1 cellular context compared by ENCODE assay signal in the genomic region with DNA sequence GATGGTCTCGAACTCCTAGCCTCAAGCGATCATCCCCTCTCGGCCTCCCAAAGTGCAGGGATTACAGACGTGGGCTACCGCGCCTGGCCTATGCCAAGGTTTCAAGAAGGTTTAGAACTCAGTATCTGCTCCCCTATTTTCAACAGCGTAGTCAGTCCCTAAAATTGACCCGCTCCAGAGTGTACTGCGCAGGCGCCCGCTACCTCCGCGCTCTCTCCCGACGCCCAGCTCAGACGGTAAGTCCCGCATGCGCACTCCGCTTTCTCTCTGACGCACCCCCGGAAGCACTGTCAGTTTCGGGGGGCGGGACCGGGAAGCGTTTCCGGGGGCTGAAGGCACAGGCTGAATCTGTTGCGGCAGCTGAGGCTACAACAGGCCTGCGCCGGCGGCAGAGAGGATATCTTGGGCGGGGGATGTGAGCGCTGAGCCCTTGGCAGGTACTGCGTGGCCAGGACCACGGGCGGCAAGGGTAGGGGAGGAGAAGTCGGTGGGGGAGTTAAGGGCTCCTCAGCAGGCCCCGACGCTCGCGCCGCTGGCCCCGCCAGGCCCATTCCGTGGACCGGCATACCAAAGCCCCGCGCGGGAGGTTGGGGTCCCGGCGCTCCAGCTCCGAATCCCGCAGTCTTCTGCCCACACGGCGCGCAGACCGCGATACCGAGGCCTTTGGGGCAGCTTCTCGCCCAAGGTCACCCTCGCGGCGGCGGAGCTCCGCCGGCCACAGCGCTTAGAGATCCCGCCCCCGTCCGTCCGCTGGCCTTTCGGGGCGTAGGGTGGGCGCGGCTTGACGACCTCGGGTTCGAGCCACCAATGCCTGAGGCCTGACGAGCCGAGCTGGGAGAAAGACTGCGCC.
A peak's percentile ranks its signal among the peaks of the same experiment; 100 is the strongest.
TF ChIP-seq lines count a peak whose summit lies in the region.

A gene with protein sequence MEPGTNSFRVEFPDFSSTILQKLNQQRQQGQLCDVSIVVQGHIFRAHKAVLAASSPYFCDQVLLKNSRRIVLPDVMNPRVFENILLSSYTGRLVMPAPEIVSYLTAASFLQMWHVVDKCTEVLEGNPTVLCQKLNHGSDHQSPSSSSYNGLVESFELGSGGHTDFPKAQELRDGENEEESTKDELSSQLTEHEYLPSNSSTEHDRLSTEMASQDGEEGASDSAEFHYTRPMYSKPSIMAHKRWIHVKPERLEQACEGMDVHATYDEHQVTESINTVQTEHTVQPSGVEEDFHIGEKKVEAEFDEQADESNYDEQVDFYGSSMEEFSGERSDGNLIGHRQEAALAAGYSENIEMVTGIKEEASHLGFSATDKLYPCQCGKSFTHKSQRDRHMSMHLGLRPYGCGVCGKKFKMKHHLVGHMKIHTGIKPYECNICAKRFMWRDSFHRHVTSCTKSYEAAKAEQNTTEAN (plus strand): TSS at position 345 of the 850 bp plus-strand sequence. CDS start 27,470 bp downstream, outside the sequence.

TF ChIP-seq in SK-N-SH, 30 proteins besides CTCF, POLR2A, EP300 and RAD21 (continued from another document):
- TF ChIP-seq RXRA (IDR thresholded peaks at IDR 0.05; ENCODE audit: borderline replicate concordance, low read depth) (no peak), SIN3A (IDR thresholded peaks at IDR 0.05; ENCODE audit: borderline replicate concordance, low read depth, low read length) (peak; percentile 52; the same call in 1 of the 2 replicates), FOSL2 (IDR thresholded peaks at IDR 0.05; ENCODE audit: borderline replicate concordance, low read depth) (no peak), POLR2AphosphoS5 (IDR thresholded peaks at IDR 0.05; ENCODE audit: low read depth, low read length) (peak; percentile 96), TAF1 (IDR thresholded peaks at IDR 0.05; ENCODE audit: borderline replicate concordance, low read depth, low read length) (peak; percentile 85), TEAD4 (IDR thresholded peaks at IDR 0.05; ENCODE audit: borderline replicate concordance, insufficient read depth) (no peak), YY1 (IDR thresholded peaks at IDR 0.05; ENCODE audit: low read depth) (peak; percentile 30; the same call in 1 of the 2 replicates), RCOR1 (IDR thresholded peaks at IDR 0.05; ENCODE audit: low read length) (no peak), NRF1 (IDR thresholded peaks at IDR 0.05; ENCODE audit: low read depth, low read length) (peak; percentile 93), MEF2A (IDR thresholded peaks at IDR 0.05; ENCODE audit: borderline replicate concordance, low read depth) (no peak), FOXM1 (IDR thresholded peaks at IDR 0.05; ENCODE audit: low read depth) (no peak), CHD2 (IDR thresholded peaks at IDR 0.05; ENCODE audit: low read length, partially characterized antibody) (peak; percentile 83), ELF1 (IDR thresholded peaks at IDR 0.05) (peak; percentile 47; the same call in 1 of the 2 replicates), SMC3 (IDR thresholded peaks at IDR 0.05; ENCODE audit: low read depth, low read length) (no peak), GABPA (IDR thresholded peaks at IDR 0.05; ENCODE audit: low read depth) (peak; percentile 98), FOXJ3 (CRISPR knock-in tag; IDR thresholded peaks at IDR 0.05) (no peak), GATA2 (CRISPR knock-in tag; IDR thresholded peaks at IDR 0.05) (no peak), MXI1 (IDR thresholded peaks at IDR 0.05; ENCODE audit: low read depth, low read length) (peak; percentile 67; the same call in 1 of the 2 replicates), RFX5 (IDR thresholded peaks at IDR 0.05; ENCODE audit: low read length) (no peak), JUND (IDR thresholded peaks at IDR 0.05) (no peak)
- TF ChIP-seq, protein P1, sequence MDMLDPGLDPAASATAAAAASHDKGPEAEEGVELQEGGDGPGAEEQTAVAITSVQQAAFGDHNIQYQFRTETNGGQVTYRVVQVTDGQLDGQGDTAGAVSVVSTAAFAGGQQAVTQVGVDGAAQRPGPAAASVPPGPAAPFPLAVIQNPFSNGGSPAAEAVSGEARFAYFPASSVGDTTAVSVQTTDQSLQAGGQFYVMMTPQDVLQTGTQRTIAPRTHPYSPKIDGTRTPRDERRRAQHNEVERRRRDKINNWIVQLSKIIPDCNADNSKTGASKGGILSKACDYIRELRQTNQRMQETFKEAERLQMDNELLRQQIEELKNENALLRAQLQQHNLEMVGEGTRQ (IDR thresholded peaks at IDR 0.05; ENCODE audit: borderline replicate concordance, low read depth, low read length) = no peak
- TF ChIP-seq, protein P2, sequence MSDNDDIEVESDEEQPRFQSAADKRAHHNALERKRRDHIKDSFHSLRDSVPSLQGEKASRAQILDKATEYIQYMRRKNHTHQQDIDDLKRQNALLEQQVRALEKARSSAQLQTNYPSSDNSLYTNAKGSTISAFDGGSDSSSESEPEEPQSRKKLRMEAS (IDR thresholded peaks at IDR 0.05; ENCODE audit: low read depth) = peak; percentile 88; the same call in 1 of the 2 replicates
- TF ChIP-seq, protein P3, sequence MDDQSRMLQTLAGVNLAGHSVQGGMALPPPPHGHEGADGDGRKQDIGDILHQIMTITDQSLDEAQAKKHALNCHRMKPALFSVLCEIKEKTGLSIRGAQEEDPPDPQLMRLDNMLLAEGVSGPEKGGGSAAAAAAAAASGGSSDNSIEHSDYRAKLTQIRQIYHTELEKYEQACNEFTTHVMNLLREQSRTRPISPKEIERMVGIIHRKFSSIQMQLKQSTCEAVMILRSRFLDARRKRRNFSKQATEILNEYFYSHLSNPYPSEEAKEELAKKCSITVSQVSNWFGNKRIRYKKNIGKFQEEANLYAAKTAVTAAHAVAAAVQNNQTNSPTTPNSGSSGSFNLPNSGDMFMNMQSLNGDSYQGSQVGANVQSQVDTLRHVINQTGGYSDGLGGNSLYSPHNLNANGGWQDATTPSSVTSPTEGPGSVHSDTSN (IDR thresholded peaks at IDR 0.05) = no peak
- TF ChIP-seq, protein P4, sequence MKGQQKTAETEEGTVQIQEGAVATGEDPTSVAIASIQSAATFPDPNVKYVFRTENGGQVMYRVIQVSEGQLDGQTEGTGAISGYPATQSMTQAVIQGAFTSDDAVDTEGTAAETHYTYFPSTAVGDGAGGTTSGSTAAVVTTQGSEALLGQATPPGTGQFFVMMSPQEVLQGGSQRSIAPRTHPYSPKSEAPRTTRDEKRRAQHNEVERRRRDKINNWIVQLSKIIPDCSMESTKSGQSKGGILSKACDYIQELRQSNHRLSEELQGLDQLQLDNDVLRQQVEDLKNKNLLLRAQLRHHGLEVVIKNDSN (IDR thresholded peaks at IDR 0.05; ENCODE audit: borderline replicate concordance, low read depth) = no peak
- TF ChIP-seq, protein P5, sequence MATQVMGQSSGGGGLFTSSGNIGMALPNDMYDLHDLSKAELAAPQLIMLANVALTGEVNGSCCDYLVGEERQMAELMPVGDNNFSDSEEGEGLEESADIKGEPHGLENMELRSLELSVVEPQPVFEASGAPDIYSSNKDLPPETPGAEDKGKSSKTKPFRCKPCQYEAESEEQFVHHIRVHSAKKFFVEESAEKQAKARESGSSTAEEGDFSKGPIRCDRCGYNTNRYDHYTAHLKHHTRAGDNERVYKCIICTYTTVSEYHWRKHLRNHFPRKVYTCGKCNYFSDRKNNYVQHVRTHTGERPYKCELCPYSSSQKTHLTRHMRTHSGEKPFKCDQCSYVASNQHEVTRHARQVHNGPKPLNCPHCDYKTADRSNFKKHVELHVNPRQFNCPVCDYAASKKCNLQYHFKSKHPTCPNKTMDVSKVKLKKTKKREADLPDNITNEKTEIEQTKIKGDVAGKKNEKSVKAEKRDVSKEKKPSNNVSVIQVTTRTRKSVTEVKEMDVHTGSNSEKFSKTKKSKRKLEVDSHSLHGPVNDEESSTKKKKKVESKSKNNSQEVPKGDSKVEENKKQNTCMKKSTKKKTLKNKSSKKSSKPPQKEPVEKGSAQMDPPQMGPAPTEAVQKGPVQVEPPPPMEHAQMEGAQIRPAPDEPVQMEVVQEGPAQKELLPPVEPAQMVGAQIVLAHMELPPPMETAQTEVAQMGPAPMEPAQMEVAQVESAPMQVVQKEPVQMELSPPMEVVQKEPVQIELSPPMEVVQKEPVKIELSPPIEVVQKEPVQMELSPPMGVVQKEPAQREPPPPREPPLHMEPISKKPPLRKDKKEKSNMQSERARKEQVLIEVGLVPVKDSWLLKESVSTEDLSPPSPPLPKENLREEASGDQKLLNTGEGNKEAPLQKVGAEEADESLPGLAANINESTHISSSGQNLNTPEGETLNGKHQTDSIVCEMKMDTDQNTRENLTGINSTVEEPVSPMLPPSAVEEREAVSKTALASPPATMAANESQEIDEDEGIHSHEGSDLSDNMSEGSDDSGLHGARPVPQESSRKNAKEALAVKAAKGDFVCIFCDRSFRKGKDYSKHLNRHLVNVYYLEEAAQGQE (IDR thresholded peaks at IDR 0.05; ENCODE audit: low read depth, low read length) = 0 out of 2 replicates have a peak, but pooled peaks have one; percentile 14
- TF ChIP-seq, protein P6, sequence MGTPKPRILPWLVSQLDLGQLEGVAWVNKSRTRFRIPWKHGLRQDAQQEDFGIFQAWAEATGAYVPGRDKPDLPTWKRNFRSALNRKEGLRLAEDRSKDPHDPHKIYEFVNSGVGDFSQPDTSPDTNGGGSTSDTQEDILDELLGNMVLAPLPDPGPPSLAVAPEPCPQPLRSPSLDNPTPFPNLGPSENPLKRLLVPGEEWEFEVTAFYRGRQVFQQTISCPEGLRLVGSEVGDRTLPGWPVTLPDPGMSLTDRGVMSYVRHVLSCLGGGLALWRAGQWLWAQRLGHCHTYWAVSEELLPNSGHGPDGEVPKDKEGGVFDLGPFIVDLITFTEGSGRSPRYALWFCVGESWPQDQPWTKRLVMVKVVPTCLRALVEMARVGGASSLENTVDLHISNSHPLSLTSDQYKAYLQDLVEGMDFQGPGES (IDR thresholded peaks at IDR 0.05; ENCODE audit: low read depth, low read length) = no peak
